In genomic region chr15:67884514-67885225, GRCh38 we compare ENCODE assay signal across 9 cellular contexts. TPM values are rescaled to one million over a fixed set of nuclear protein-coding genes. Genes with fewer than 3 reads are reported as not detected.
A peak's percentile ranks its signal among the peaks of the same experiment; 100 is the strongest.
DNase-seq lines count a peak whose midpoint lies in the region; ATAC-seq and TF ChIP-seq lines count a peak whose summit lies in the region.
"Had no signal": no experiment of that assay in that cellular context is flagged by ENCODE, and none has a peak within 500 bp of the region (broad histone marks: within the 10 kb centered on the region; RNA-seq: fewer than 3 reads in every experiment).

No MANE protein-coding gene starts in this region.

- POLR2A ChIA-PET in activated CD4-positive, alpha-beta memory T cell treated with anti-CD3 and anti-CD28 coated beads, Interleukin-2, amount 10 ng/mL, durations not matched to agents 7 days and 5 days (lab: Charles Lee) = no interaction called here

- no peak overlapping the region for H3K27ac ChIP-seq in effector memory CD4-positive, alpha-beta T cell (ENCODE audit: insufficient read depth, low read length, poor library complexity, severe bottlenecking)
- peak overlapping the region; percentile 80 to 90 for H3K27ac ChIP-seq in lung (ENCODE audit: low read depth in 1 of 2, low read length in 1 of 2)

- no peaks in the 10 kb centered on the region for H3K9me3 Mint-ChIP-seq in activated CD4-positive, alpha-beta memory T cell treated with anti-CD3 and anti-CD28 coated beads, Interleukin-2, amount 10 ng/mL, durations not matched to agents 7 days and 5 days

- H3K4me1 ChIP-seq in effector memory CD4-positive, alpha-beta T cell (ENCODE audit: control insufficient read depth, insufficient read depth, low read length, poor library complexity, severe bottlenecking) = peaks cover 3% of the 10 kb centered on the region
- peaks cover 0 to 3% of the 10 kb centered on the region in 2 donors for H3K4me1 ChIP-seq in lung (ENCODE audit: control insufficient read depth in 2 of 2, insufficient read depth in 2 of 2, low read length in 2 of 2)

- peaks cover 28% of the 10 kb centered on the region for H3K27me3 Mint-ChIP-seq in activated CD4-positive, alpha-beta memory T cell treated with anti-CD3 and anti-CD28 coated beads, Interleukin-2, amount 10 ng/mL, durations not matched to agents 7 days and 5 days

- no peaks in the 10 kb centered on the region for H3K36me3 Mint-ChIP-seq in activated CD4-positive, alpha-beta memory T cell treated with anti-CD3 and anti-CD28 coated beads, Interleukin-2, amount 10 ng/mL, durations not matched to agents 7 days and 5 days (ENCODE audit: low read depth)

- CTCF ChIA-PET in activated CD4-positive, alpha-beta memory T cell treated with anti-CD3 and anti-CD28 coated beads, Interleukin-2, amount 10 ng/mL, durations not matched to agents 7 days and 5 days (lab: Charles Lee) = interaction anchor here (2.2 kb wide), 1 partner anchor 21 kb away, joined by 5 read pairs; no protein-coding TSS in a partner anchor

- ATAC-seq in lung (ENCODE audit: insufficient read depth, low FRiP score) (peak; percentile 86), GM18868 (IDR thresholded peaks at IDR 0.05; ENCODE audit: unreplicated experiment) (no peak), HG03439 (IDR thresholded peaks at IDR 0.05; ENCODE audit: unreplicated experiment) (no peak)

- TF ChIP-seq CTCF in GM12865 (IDR thresholded peaks at IDR 0.05; ENCODE audit: insufficient read depth, low read depth, low read length, missing control alignments) (no peak), lung (IDR thresholded peaks at IDR 0.05; ENCODE audit: control extremely low read depth, extremely low read depth) (no peak)

- peaks cover 9% of the 10 kb centered on the region for H3K27me3 ChIP-seq in effector memory CD4-positive, alpha-beta T cell (replicated peaks; ENCODE audit: control insufficient read depth, insufficient read depth, low read length, poor library complexity, severe bottlenecking)
- no peaks in the 10 kb centered on the region for H3K27me3 ChIP-seq in lung (ENCODE audit: control insufficient read depth, insufficient read depth)

- DNase-seq in GM12865 (ENCODE audit: low read depth) (peak; percentile 54), NCI-H345 treated with DMSO at 0.1 percent for 48 hours (lab: John Stamatoyannopoulos, UW; ENCODE audit: unreplicated experiment) (peak; percentile 13), lung (ENCODE audit: low spot score) (peak; percentile 84)
- DNase-seq in activated CD4-positive, alpha-beta memory T cell treated with anti-CD3 and anti-CD28 coated beads, Interleukin-2, amount 10 ng/mL, durations not matched to agents 7 days and 5 days = peak; percentile 26
- peak in 2 of 3 donors; percentile 2 to 18 for DNase-seq in effector memory CD4-positive, alpha-beta T cell
- DNase-seq in stimulated activated CD4-positive, alpha-beta T cell treated with anti-CD3 and anti-CD28 coated beads, Interleukin-4, amount 100 ng/mL, for 48 hours (ENCODE audit: low read depth in 2 of 2) = peak; percentile 25 to 33

- no peak overlapping the region for H3K27ac Mint-ChIP-seq in activated CD4-positive, alpha-beta memory T cell treated with anti-CD3 and anti-CD28 coated beads, Interleukin-2, amount 10 ng/mL, durations not matched to agents 7 days and 5 days

- no peaks in the 10 kb centered on the region for H3K9me3 ChIP-seq in effector memory CD4-positive, alpha-beta T cell (ENCODE audit: control insufficient read depth, low read length)
- H3K9me3 ChIP-seq in lung (ENCODE audit: control insufficient read depth in 2 of 2, insufficient read depth in 1 of 2, low read length in 1 of 2) = peaks cover 0 to 2% of the 10 kb centered on the region in 2 donors

- WGBS in lung, 2 donors = 2% methylated on average over 40 to 48 of the region's 48 CpGs

- H3K4me1 Mint-ChIP-seq in activated CD4-positive, alpha-beta memory T cell treated with anti-CD3 and anti-CD28 coated beads, Interleukin-2, amount 10 ng/mL, durations not matched to agents 7 days and 5 days = peaks cover 9% of the 10 kb centered on the region

- H3K36me3 ChIP-seq in effector memory CD4-positive, alpha-beta T cell (ENCODE audit: control insufficient read depth, insufficient read depth, low read length) = no peaks in the 10 kb centered on the region
- H3K36me3 ChIP-seq in lung (ENCODE audit: control insufficient read depth in 2 of 2, insufficient read depth in 2 of 2, low read length in 2 of 2) = no peaks in the 10 kb centered on the region

- H3K4me3 ChIP-seq in GM12865 (ENCODE audit: low read depth, low read length) (peak overlapping the region; percentile 69), lung (peak overlapping the region; percentile 31)
- peak overlapping the region; percentile 49 for H3K4me3 ChIP-seq in effector memory CD4-positive, alpha-beta T cell (ENCODE audit: insufficient read depth, low read depth, low read length, poor library complexity, severe bottlenecking)

- peak overlapping the region; percentile 58 for H3K4me3 Mint-ChIP-seq in activated CD4-positive, alpha-beta memory T cell treated with anti-CD3 and anti-CD28 coated beads, Interleukin-2, amount 10 ng/mL, durations not matched to agents 7 days and 5 days

RNA-seq across cellular contexts. Expression of gene RNU6-1, which starts 44.8 kb away (rescaled TPM):
- total RNA-seq in activated CD4-positive, alpha-beta memory T cell treated with anti-CD3 and anti-CD28 coated beads, Interleukin-2, amount 10 ng/mL, durations not matched to agents 7 days and 5 days = not detected
- not detected for total RNA-seq in lung
- not detected for polyA plus RNA-seq in lung
- total RNA-seq: pulmonary artery endothelial cell had no signal

RNA-seq across cellular contexts. Expression of gene SKOR1, which starts 59.4 kb away (rescaled TPM):
- under 1 TPM; 0.23 to 0.25 TPM for total RNA-seq in activated CD4-positive, alpha-beta memory T cell treated with anti-CD3 and anti-CD28 coated beads, Interleukin-2, amount 10 ng/mL, durations not matched to agents 7 days and 5 days
- total RNA-seq in lung = under 1 TPM; 0.17 to 0.46 TPM
- polyA plus RNA-seq in lung = under 1 TPM; 0.18 to 0.43 TPM

Comparison
In these comparisons a context has a peak if more than half of its experiments do, and no peak if none do; other contexts are left out.
1. DNase-seq: peak in every context shown above with its lines; median percentile 84 in lung; 54 in GM12865; 29 in stimulated activated CD4-positive, alpha-beta T cell treated with anti-CD3 and anti-CD28 coated beads, Interleukin-4, amount 100 ng/mL, for 48 hours; 26 in activated CD4-positive, alpha-beta memory T cell treated with anti-CD3 and anti-CD28 coated beads, Interleukin-2, amount 10 ng/mL, durations not matched to agents 7 days and 5 days; 13 in NCI-H345 treated with DMSO at 0.1 percent for 48 hours; 10 in effector memory CD4-positive, alpha-beta T cell.